In the genomic region with DNA sequence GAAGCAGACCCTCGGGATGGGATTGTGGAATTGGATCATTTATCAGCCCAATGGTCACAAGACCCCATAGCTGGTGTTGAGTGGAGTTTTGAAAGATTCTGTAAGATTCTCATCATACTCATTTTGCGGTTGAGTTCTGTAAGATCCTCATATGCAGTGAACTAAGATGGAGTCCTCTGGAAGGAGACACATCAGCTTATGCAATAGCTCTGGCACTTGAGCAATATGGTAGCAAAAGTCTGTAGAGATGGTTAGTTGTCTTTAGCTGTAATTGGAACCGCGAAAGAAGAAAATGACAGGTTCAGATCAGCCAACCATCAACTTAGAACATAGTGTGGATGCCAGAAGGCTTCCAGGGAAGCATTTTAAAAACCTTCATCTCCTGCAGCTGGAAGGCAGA, we compare ENCODE assay signal across 24 cellular contexts.
"Had no signal": no experiment of that assay in that cellular context is flagged by ENCODE, and none has a peak within 500 bp of the region (broad histone marks: within the 10 kb centered on the region; RNA-seq: fewer than 3 reads in every experiment).

No MANE protein-coding gene starts in this region.

- H3K27ac ChIP-seq: colonic mucosa, dorsolateral prefrontal cortex, esophagus muscularis mucosa, hepatocyte, sigmoid colon, thoracic aorta, vagina had no signal

- H3K4me3 ChIP-seq: colonic mucosa, dorsolateral prefrontal cortex, esophagus muscularis mucosa, hepatocyte, lung, sigmoid colon, thoracic aorta, vagina had no signal

- H2AFZ ChIP-seq: hepatocyte had no signal

- ATAC-seq: activated T-cell treated with anti-CD3 and anti-CD28 coated beads, Interleukin-2, amount 50 U/mL, for 72 hours; left lobe of liver had no signal

- FAIRE-seq: bronchial epithelial cell, frontal cortex had no signal

- H3K9me3 ChIP-seq: colonic mucosa, esophagus muscularis mucosa, sigmoid colon, thoracic aorta, vagina had no signal

- H3K4me1 ChIP-seq: colonic mucosa had no signal

- H3K79me2 ChIP-seq: hepatocyte had no signal

- H3K27me3 ChIP-seq: colonic mucosa, dorsolateral prefrontal cortex, esophagus muscularis mucosa, hepatocyte, sigmoid colon, vagina had no signal

- H3K36me3 ChIP-seq: colonic mucosa, esophagus muscularis mucosa, sigmoid colon, thoracic aorta, vagina had no signal

- DNase-seq: activated CD4-positive, alpha-beta memory T cell treated with anti-CD3 and anti-CD28 coated beads, Interleukin-2, amount 10 ng/mL, durations not matched to agents 7 days and 5 days; activated CD4-positive, alpha-beta T cell treated with anti-CD3 and anti-CD28 coated beads, Interleukin-2, amount 10 ng/mL, durations not matched to agents 24 days and 14 days; activated effector memory CD4-positive, alpha-beta T cell treated with Interleukin-2 at 50 U/mL for 16 hours; activated naive CD4-positive, alpha-beta T cell treated with anti-CD3 and anti-CD28 coated beads for 36 hours; activated T-cell treated with anti-CD3 and anti-CD28 coated beads, Interleukin-2, amount 50 U/mL, for 72 hours; amygdala; colonic mucosa; dorsolateral prefrontal cortex; glutamatergic neuron; immature natural killer cell; naive B cell; nucleus accumbens; posterior cingulate gyrus; sigmoid colon; stimulated activated CD4-positive, alpha-beta T cell treated with anti-CD3 and anti-CD28 coated beads, Interleukin-4, amount 100 ng/mL, for 1 hour; stimulated activated naive CD4-positive, alpha-beta T cell had no signal
